ENCODE assay signal across 8 cellular contexts in the genomic region with DNA sequence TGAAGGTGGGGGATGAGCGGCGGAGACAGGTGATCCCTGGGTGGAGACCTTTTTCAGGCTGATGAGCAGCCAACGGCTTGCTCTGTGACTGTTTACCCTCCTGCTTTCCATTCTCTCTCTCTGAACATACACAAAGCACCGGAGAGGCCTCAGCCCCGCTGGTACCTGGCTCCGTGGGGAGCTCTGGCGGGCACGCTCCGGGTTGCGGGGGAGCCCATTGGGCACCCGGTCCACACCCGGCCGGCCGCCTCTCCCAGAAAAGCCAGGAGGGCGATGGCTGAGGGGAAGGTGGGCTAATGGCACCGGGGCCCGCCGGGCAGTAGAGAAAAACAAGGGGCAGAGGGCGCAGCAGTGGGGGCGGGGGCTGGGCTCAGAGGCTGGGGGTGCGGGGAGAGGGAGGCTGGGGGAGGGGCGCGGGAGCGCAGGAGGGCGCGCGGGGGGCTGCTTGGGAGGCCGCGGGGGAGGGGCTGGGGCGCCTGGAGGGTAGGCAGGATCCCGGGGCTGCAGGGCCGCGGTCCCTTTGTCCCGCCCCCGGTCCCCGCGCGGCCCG. TPM values are rescaled to one million over a fixed set of nuclear protein-coding genes. Genes with fewer than 3 reads are reported as not detected.
A peak's percentile ranks its signal among the peaks of the same experiment; 100 is the strongest.
DNase-seq lines count a peak whose midpoint lies in the region; ATAC-seq, FAIRE-seq and TF ChIP-seq lines count a peak whose summit lies in the region.

No MANE protein-coding gene starts in this region.

- H3K4me3 ChIP-seq in fibroblast of pulmonary artery (replicated peaks; ENCODE audit: low read depth, low read length) (peak overlapping the region; percentile 69), neuronal stem cell (ENCODE audit: low read length in 2 of 2) (peak overlapping the region; percentile 76 to 93)

- no peak overlapping the region for H4K8ac ChIP-seq in neuronal stem cell (ENCODE audit: low read depth, low read length)

- peaks cover 16 to 40% of the 10 kb centered on the region in 2 donors for H3K36me3 ChIP-seq in neuronal stem cell (replicated peaks in 1 of 2; ENCODE audit: control insufficient read depth in 2 of 2, insufficient read depth in 2 of 2, low read length in 2 of 2)

- TF ChIP-seq POLR2A in H54 (IDR thresholded peaks at IDR 0.05; ENCODE audit: low read depth, low read length): no peak

- ATAC-seq in HG02852 (IDR thresholded peaks at IDR 0.05; ENCODE audit: unreplicated experiment): peak; percentile 15
- ATAC-seq in activated B cell treated with CpG ODN at 0.5 μM for 24 hours (ENCODE audit: low read depth): no peak

- no peak for TF ChIP-seq CTCF in GM10248 (IDR thresholded peaks at IDR 0.05; ENCODE audit: control extremely low read depth, extremely low read depth, low read depth, missing control alignments)
- TF ChIP-seq CTCF in activated B cell treated with CpG ODN at 0.5 μM for 24 hours (IDR thresholded peaks at IDR 0.05): no peak
- no peak for TF ChIP-seq CTCF in fibroblast of pulmonary artery (IDR thresholded peaks at IDR 0.05; ENCODE audit: low read length, missing control alignments)

- peak overlapping the region; percentile 40 for H2AK5ac ChIP-seq in neuronal stem cell (ENCODE audit: low read depth, low read length)

- H3K23ac ChIP-seq in neuronal stem cell (ENCODE audit: low read depth, low read length, poor library complexity): peak overlapping the region; percentile 81

- peak overlapping the region; percentile 82 for H3K27ac Mint-ChIP-seq in activated B cell treated with CpG ODN at 0.5 μM for 24 hours

- no CpG with 5 or more reads among the region's 39 CpGs for WGBS in neuronal stem cell (ENCODE audit: extremely low coverage in 2 of 2, insufficient read length in 2 of 2, insufficient replicate concordance in 1 of 2), 2 donors

- CTCF ChIA-PET in GM10248 (lab: Yijun Ruan, JAX) (interaction anchor here (0.6 to 9.6 kb wide), 77 partner anchors 11 to 449 kb away, joined by 3 to 243 read pairs (median 4); a partner anchor contains a TSS), activated B cell treated with CpG ODN at 0.5 μM for 24 hours (lab: Charles Lee) (interaction anchor here (0.5 to 6.4 kb wide), 31 partner anchors 9 to 459 kb away, joined by 3 to 80 read pairs (median 4); a partner anchor contains a TSS)

- intact Hi-C loops in activated B cell treated with CpG ODN at 0.5 μM for 24 hours (cut with micrococcal nuclease): loop anchor here (1.0 kb wide), 3 partner anchors 63 to 193 kb away; no protein-coding TSS in a partner anchor

- peak overlapping the region; percentile 88 for H3K4me3 Mint-ChIP-seq in activated B cell treated with CpG ODN at 0.5 μM for 24 hours

- FAIRE-seq in H54 (lab: Jason Lieb, UNC): no peak

- H3K9me3 Mint-ChIP-seq in activated B cell treated with CpG ODN at 0.5 μM for 24 hours: no peaks in the 10 kb centered on the region

- H3K4me2 ChIP-seq in neuronal stem cell (ENCODE audit: insufficient read depth, low read length, poor library complexity, severe bottlenecking): peak overlapping the region; percentile 79

- POLR2A ChIA-PET in GM10248 (lab: Yijun Ruan, JAX) (interaction anchor here (0.7 to 3.0 kb wide), 10 partner anchors 23 to 282 kb away, joined by 3 to 16 read pairs (median 6); a partner anchor contains a TSS), activated B cell treated with CpG ODN at 0.5 μM for 24 hours (lab: Charles Lee) (interaction anchor here (0.6 to 5.7 kb wide), 40 partner anchors 8 to 499 kb away, joined by 3 to 116 read pairs (median 5); a partner anchor contains a TSS)

- H3K79me1 ChIP-seq in neuronal stem cell (ENCODE audit: low read depth, low read length): no peaks in the 10 kb centered on the region

- H2BK12ac ChIP-seq in neuronal stem cell (ENCODE audit: low read length): no peak overlapping the region

- H3K27ac ChIP-seq in neuronal stem cell (replicated peaks; ENCODE audit: low read length): peak overlapping the region; percentile 87

- no peaks in the 10 kb centered on the region for H3K27me3 ChIP-seq in neuronal stem cell (ENCODE audit: control insufficient read depth in 3 of 3, insufficient read depth in 3 of 3, low read depth in 1 of 3, low read length in 3 of 3)

- no peak overlapping the region for H2BK120ac ChIP-seq in neuronal stem cell (ENCODE audit: low read depth, low read length)

- H3K9ac ChIP-seq in neuronal stem cell (ENCODE audit: low read depth, low read length, poor library complexity): peak overlapping the region; percentile 87

- peak overlapping the region; percentile 45 for H2BK15ac ChIP-seq in neuronal stem cell (ENCODE audit: low read length)

- H2AFZ ChIP-seq in neuronal stem cell (ENCODE audit: low read length): peak overlapping the region; percentile 91

- peak overlapping the region; percentile 99 for H3K18ac ChIP-seq in neuronal stem cell (ENCODE audit: low read length)

- H3K4ac ChIP-seq in neuronal stem cell (ENCODE audit: low read length): no peak overlapping the region

- H3K36me3 Mint-ChIP-seq in activated B cell treated with CpG ODN at 0.5 μM for 24 hours (ENCODE audit: low read depth): peaks cover 37% of the 10 kb centered on the region

- peaks cover 43% of the 10 kb centered on the region for H3K4me1 Mint-ChIP-seq in activated B cell treated with CpG ODN at 0.5 μM for 24 hours

- no peak overlapping the region for H4K91ac ChIP-seq in neuronal stem cell (ENCODE audit: low read depth, low read length, poor library complexity)

- peaks cover 7 to 9% of the 10 kb centered on the region in 2 donors for H3K4me1 ChIP-seq in neuronal stem cell (ENCODE audit: control insufficient read depth in 2 of 2, insufficient read depth in 1 of 2, low read depth in 1 of 2, low read length in 2 of 2)

- H2BK5ac ChIP-seq in neuronal stem cell (ENCODE audit: low read length): peak overlapping the region; percentile 78

- no peaks in the 10 kb centered on the region for H3K9me3 ChIP-seq in neuronal stem cell (replicated peaks in 1 of 2; ENCODE audit: control insufficient read depth in 2 of 2, insufficient read depth in 1 of 2, low read depth in 1 of 2, low read length in 2 of 2)

- H3K27me3 Mint-ChIP-seq in activated B cell treated with CpG ODN at 0.5 μM for 24 hours: no peaks in the 10 kb centered on the region

- H3K14ac ChIP-seq in neuronal stem cell (ENCODE audit: low read length): peak overlapping the region; percentile 25

- DNase-seq in GM10248 (ENCODE audit: extremely low spot score): peak; percentile 29
- DNase-seq in activated B cell treated with CpG ODN at 0.5 μM for 24 hours: no peak
- no peak for DNase-seq in fibroblast of pulmonary artery (ENCODE audit: low read depth)
- DNase-seq in neuronal stem cell (ENCODE audit: low spot score): peak; percentile 8
- DNase-seq in H54 (ENCODE audit: insufficient read length, low spot score): no peak
- DNase-seq in DMS114 treated with DMSO at 0.1 percent for 48 hours (lab: John Stamatoyannopoulos, UW; ENCODE audit: unreplicated experiment): no peak
- DNase-seq in NCI-H2107 treated with DMSO at 0.1 percent for 48 hours (lab: John Stamatoyannopoulos, UW; ENCODE audit: unreplicated experiment): no peak

RNA-seq across cellular contexts. Expression of a gene that starts 0.4 kb away (rescaled TPM):
- 109 and 136 TPM in 2 replicates for total RNA-seq in activated B cell treated with CpG ODN at 0.5 μM for 24 hours
- 69.4 TPM for polyA plus RNA-seq in neuronal stem cell (2013, experiment 1 of 2)
- polyA plus RNA-seq in neuronal stem cell (2013, experiment 2 of 2): 66.2 TPM

RNA-seq across cellular contexts. Expression of a gene that starts 30.7 kb away (rescaled TPM):
- 921 and 1,059 TPM in 2 replicates for total RNA-seq in activated B cell treated with CpG ODN at 0.5 μM for 24 hours
- 1,112 TPM for polyA plus RNA-seq in neuronal stem cell (2013, experiment 1 of 2)
- polyA plus RNA-seq in neuronal stem cell (2013, experiment 2 of 2): 1,108 TPM

RNA-seq across cellular contexts. Expression of a gene that starts 32.9 kb away (rescaled TPM):
- 75.8 and 86.0 TPM in 2 replicates for total RNA-seq in activated B cell treated with CpG ODN at 0.5 μM for 24 hours
- 39.8 TPM for polyA plus RNA-seq in neuronal stem cell (2013, experiment 1 of 2)
- 39.4 TPM for polyA plus RNA-seq in neuronal stem cell (2013, experiment 2 of 2)

RNA-seq across cellular contexts. Expression of a gene that starts 35.3 kb away (rescaled TPM):
- 27.7 and 31.4 TPM in 2 replicates for total RNA-seq in activated B cell treated with CpG ODN at 0.5 μM for 24 hours
- polyA plus RNA-seq in neuronal stem cell (2013, experiment 1 of 2): 28.0 TPM
- polyA plus RNA-seq in neuronal stem cell (2013, experiment 2 of 2): 28.1 TPM

RNA-seq across cellular contexts. Expression of a gene that starts 36.5 kb away (rescaled TPM):
- total RNA-seq in activated B cell treated with CpG ODN at 0.5 μM for 24 hours: 25.2 and 36.2 TPM in 2 replicates
- polyA plus RNA-seq in neuronal stem cell (2013, experiment 1 of 2): 232 TPM
- polyA plus RNA-seq in neuronal stem cell (2013, experiment 2 of 2): 230 TPM

Comparison
In these comparisons a context has a peak if more than half of its experiments do, and no peak if none do; other contexts are left out.
1. DNase-seq: peak in GM10248 (single experiment) and neuronal stem cell (single experiment); none in activated B cell treated with CpG ODN at 0.5 μM for 24 hours (single experiment), fibroblast of pulmonary artery (single experiment), H54 (single experiment), DMS114 treated with DMSO at 0.1 percent for 48 hours (single experiment) and NCI-H2107 treated with DMSO at 0.1 percent for 48 hours (single experiment).